8 cellular contexts compared by ENCODE assay signal in the genomic region with DNA sequence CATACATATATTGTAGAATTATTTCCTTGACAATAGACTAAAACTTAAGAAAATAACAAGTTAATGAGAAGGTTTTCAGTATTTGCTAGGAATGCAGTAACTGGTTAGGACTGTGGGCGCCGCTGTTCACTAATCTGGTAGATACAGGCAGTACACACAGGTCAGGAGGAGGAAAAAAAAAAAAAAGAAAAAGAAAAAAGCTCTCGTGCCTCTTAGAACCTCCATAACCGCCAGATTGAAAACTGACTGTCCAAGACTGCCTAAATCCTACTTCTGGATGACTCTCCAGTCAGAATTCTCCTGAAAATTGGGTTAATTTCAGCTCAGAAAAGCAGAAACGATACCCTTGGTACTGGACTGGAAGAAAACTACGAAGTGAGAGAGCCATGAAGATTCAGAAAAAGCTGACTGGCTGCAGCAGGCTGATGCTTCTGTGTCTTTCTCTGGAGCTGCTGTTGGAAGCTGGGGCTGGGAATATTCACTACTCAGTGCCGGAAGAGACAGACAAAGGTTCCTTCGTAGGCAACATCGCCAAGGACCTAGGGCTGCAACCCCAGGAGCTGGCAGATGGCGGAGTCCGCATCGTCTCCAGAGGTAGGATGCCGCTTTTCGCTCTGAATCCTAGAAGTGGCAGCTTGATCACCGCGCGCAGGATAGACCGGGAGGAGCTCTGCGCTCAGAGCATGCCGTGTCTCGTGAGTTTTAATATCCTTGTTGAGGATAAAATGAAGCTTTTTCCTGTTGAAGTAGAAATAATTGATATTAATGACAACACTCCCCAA. TPM values are rescaled to one million over a fixed set of nuclear protein-coding genes. Genes with fewer than 3 reads are reported as not detected.
DNase-seq lines count a peak whose midpoint lies in the region; ATAC-seq and TF ChIP-seq lines count a peak whose summit lies in the region.

A gene (plus strand): TSS at position 216 of the 782 bp plus-strand sequence.

- H3K36me3 Mint-ChIP-seq in T-helper 2 cell treated with Interferon-gamma antibody and Interleukin-4, amounts not matched to agents 5 μg/mL and 100 μg/mL, for 36 hours (ENCODE audit: low read depth) = peaks cover 5% of the 10 kb centered on the region

- H3K27me3 ChIP-seq in heart right ventricle = peaks cover 0 to 48% (median 0%) of the 10 kb centered on the region in 7 donors
- H3K27me3 ChIP-seq in ascending aorta = no peaks in the 10 kb centered on the region

- TF ChIP-seq CTCF in heart right ventricle (IDR thresholded peaks at IDR 0.05) (peak in 7 of 9 donors; percentile 35 to 65 (median 54)), ascending aorta (IDR thresholded peaks at IDR 0.05) (peak in 1 of 3 experiments; percentile 14)

- H3K4me1 ChIP-seq in heart right ventricle (peaks cover 0 to 14% (median 0%) of the 10 kb centered on the region in 9 donors), ascending aorta (no peaks in the 10 kb centered on the region)

- DNase-seq in NCI-H510A treated with DMSO at 0.1 percent for 48 hours (lab: John Stamatoyannopoulos, UW) (peak; percentile 32), NCI-H510A (lab: John Stamatoyannopoulos, UW) (no peak), heart right ventricle (no peak), ascending aorta (ENCODE audit: low spot score in 2 of 2) (no peak)
- DNase-seq in T-helper 2 cell treated with Interferon-gamma antibody and Interleukin-4, amounts not matched to agents 5 μg/mL and 100 μg/mL, for 36 hours (ENCODE audit: low spot score) = no peak

- peak within 1 kb of the TSS in 9 of 10 donors; percentile 10 to 43 (median 37) for H3K4me3 ChIP-seq in heart right ventricle
- H3K4me3 ChIP-seq in ascending aorta = no peak within 1 kb of the TSS

- H3K9me3 ChIP-seq in heart right ventricle = peaks cover 0 to 92% (median 15%) of the 10 kb centered on the region in 11 donors
- peaks cover 59 to 83% of the 10 kb centered on the region in 2 donors for H3K9me3 ChIP-seq in ascending aorta

- peak within 1 kb of the TSS; percentile 28 for H3K4me3 Mint-ChIP-seq in T-helper 2 cell treated with Interferon-gamma antibody and Interleukin-4, amounts not matched to agents 5 μg/mL and 100 μg/mL, for 36 hours

- WGBS in heart right ventricle, 2 donors = 21 to 30% methylated on average over 21 of the region's 21 CpGs

- H3K4me1 Mint-ChIP-seq in T-helper 2 cell treated with Interferon-gamma antibody and Interleukin-4, amounts not matched to agents 5 μg/mL and 100 μg/mL, for 36 hours (ENCODE audit: low read depth) = peaks cover 9% of the 10 kb centered on the region

- ATAC-seq in HG03378 (IDR thresholded peaks at IDR 0.05; ENCODE audit: unreplicated experiment) (peak; percentile 46), heart right ventricle (peak in 7 of 8 donors; percentile 54 to 71 (median 62)), HG03354 (IDR thresholded peaks at IDR 0.05; ENCODE audit: poor library complexity, severe bottlenecking, unreplicated experiment) (no peak), GM18858 (IDR thresholded peaks at IDR 0.05; ENCODE audit: unreplicated experiment) (no peak)

- peaks cover 37% of the 10 kb centered on the region for H3K27me3 Mint-ChIP-seq in T-helper 2 cell treated with Interferon-gamma antibody and Interleukin-4, amounts not matched to agents 5 μg/mL and 100 μg/mL, for 36 hours (ENCODE audit: low read depth)

- H3K27ac Mint-ChIP-seq in T-helper 2 cell treated with Interferon-gamma antibody and Interleukin-4, amounts not matched to agents 5 μg/mL and 100 μg/mL, for 36 hours = no peak within 1 kb of the TSS

- H3K36me3 ChIP-seq in heart right ventricle = peaks cover 0 to 5% (median 0%) of the 10 kb centered on the region in 9 donors
- no peaks in the 10 kb centered on the region for H3K36me3 ChIP-seq in ascending aorta

- peaks cover 30% of the 10 kb centered on the region for H3K9me3 Mint-ChIP-seq in T-helper 2 cell treated with Interferon-gamma antibody and Interleukin-4, amounts not matched to agents 5 μg/mL and 100 μg/mL, for 36 hours

- H3K27ac ChIP-seq in heart right ventricle (peak within 1 kb of the TSS in 7 of 10 donors; percentile 24 to 57 (median 34)), ascending aorta (no peak within 1 kb of the TSS)

- intact Hi-C loops in heart right ventricle (cut with DNase I) = loop anchor here in 1 of 10 donors (10.0 kb wide), 1 partner anchor 234 kb away; no protein-coding TSS in a partner anchor
- intact Hi-C loops in ascending aorta (cut with DNase I) = no loop called here

RNA-seq across cellular contexts. Expression of the gene that starts here (rescaled TPM):
- 1 to 10 TPM; 2.1 to 5.0 (median 2.8) TPM for total RNA-seq in heart right ventricle
- 1 to 10 TPM in 1 of 2 donors, under 1 TPM in 1; 0.57 to 1.5 TPM for polyA plus RNA-seq in heart right ventricle
- total RNA-seq in ascending aorta = not detected

Comparison
In these comparisons a context has a peak if more than half of its experiments do, and no peak if none do; other contexts are left out.
1. ATAC-seq: peak in HG03378 (single experiment) and heart right ventricle (7 of 8); none in HG03354 (single experiment) and GM18858 (single experiment).
2. H3K27ac ChIP-seq: peak in heart right ventricle (7 of 10); none in ascending aorta (0 of 2).
3. H3K4me3 ChIP-seq: peak in heart right ventricle (9 of 10); none in ascending aorta (0 of 2).